10 cellular contexts compared by ENCODE assay signal in genomic region chr11:2791139-2791520, GRCh38.
DNase-seq lines count a peak whose midpoint lies in the region; ATAC-seq and TF ChIP-seq lines count a peak whose summit lies in the region.
"Had no signal": no experiment of that assay in that cellular context is flagged by ENCODE, and none has a peak within 500 bp of the region (broad histone marks: within the 10 kb centered on the region; RNA-seq: fewer than 3 reads in every experiment).

No MANE protein-coding gene starts in this region.

- H3K27me3 ChIP-seq in esophagus muscularis mucosa = no peaks in the 10 kb centered on the region
- H3K27me3 ChIP-seq in vagina = no peaks in the 10 kb centered on the region

- H3K36me3 Mint-ChIP-seq in natural killer cell (no peaks in the 10 kb centered on the region), osteocyte (ENCODE audit: unreplicated experiment) (peaks cover 2% of the 10 kb centered on the region)
- H3K36me3 Mint-ChIP-seq in natural killer cell treated with Interleukin-12 subunit alpha and Interleukin-12 subunit beta and Interleukin-15 and Interleukin-18, amount 100 ng/mL, for 72 hours = no peaks in the 10 kb centered on the region

- no peak for TF ChIP-seq CTCF in natural killer cell (IDR thresholded peaks at IDR 0.05)
- TF ChIP-seq CTCF in esophagus muscularis mucosa (IDR thresholded peaks at IDR 0.05) = no peak
- no peak for TF ChIP-seq CTCF in osteocyte (IDR thresholded peaks at IDR 0.05)
- TF ChIP-seq CTCF in vagina (IDR thresholded peaks at IDR 0.05) = no peak

- H3K4me3 ChIP-seq in esophagus muscularis mucosa (peak overlapping the region; percentile 55 to 63 (median 60)), vagina (peak overlapping the region; percentile 43 to 48)

- H3K4me1 ChIP-seq in esophagus muscularis mucosa (peaks cover 24 to 31% (median 26%) of the 10 kb centered on the region in 4 donors), vagina (peaks cover 12% of the 10 kb centered on the region)

- peak overlapping the region; percentile 68 for H3K4me3 Mint-ChIP-seq in natural killer cell
- H3K4me3 Mint-ChIP-seq in natural killer cell treated with Interleukin-12 subunit alpha and Interleukin-12 subunit beta and Interleukin-15 and Interleukin-18, amount 100 ng/mL, for 72 hours = no peak overlapping the region
- H3K4me3 Mint-ChIP-seq in osteocyte (ENCODE audit: unreplicated experiment) = no peak overlapping the region

- no peak for ATAC-seq in natural killer cell
- ATAC-seq in natural killer cell treated with Interleukin-12 subunit alpha and Interleukin-12 subunit beta and Interleukin-15 and Interleukin-18, amount 100 ng/mL, for 72 hours = no peak
- no peak for ATAC-seq in GM21737 (IDR thresholded peaks at IDR 0.05; ENCODE audit: unreplicated experiment)
- no peak for ATAC-seq in GM19328 (IDR thresholded peaks at IDR 0.05; ENCODE audit: unreplicated experiment)

- DNase-seq in natural killer cell (no peak), esophagus muscularis mucosa (ENCODE audit: extremely low spot score) (no peak), osteocyte (ENCODE audit: extremely low spot score, unreplicated experiment) (peak; percentile 82), vagina (ENCODE audit: extremely low spot score in 2 of 2) (no peak)
- no peak for DNase-seq in natural killer cell treated with Interleukin-12 subunit alpha and Interleukin-12 subunit beta and Interleukin-15 and Interleukin-18, amount 100 ng/mL, for 72 hours (ENCODE audit: low spot score)
- DNase-seq in activated CD4-positive, CD25-positive, alpha-beta regulatory T cell (lab: John Stamatoyannopoulos, UW) = no peak
- DNase-seq: NCI-H1048, SK-N-SH had no signal

- H3K9me3 ChIP-seq in esophagus muscularis mucosa = no peaks in the 10 kb centered on the region
- no peaks in the 10 kb centered on the region for H3K9me3 ChIP-seq in vagina
- H3K9me3 ChIP-seq: SK-N-SH had no signal

- no peak for TF ChIP-seq EP300 in esophagus muscularis mucosa (IDR thresholded peaks at IDR 0.05)

- H3K9me3 Mint-ChIP-seq in natural killer cell (no peaks in the 10 kb centered on the region), osteocyte (ENCODE audit: unreplicated experiment) (peaks cover 7% of the 10 kb centered on the region)
- no peaks in the 10 kb centered on the region for H3K9me3 Mint-ChIP-seq in natural killer cell treated with Interleukin-12 subunit alpha and Interleukin-12 subunit beta and Interleukin-15 and Interleukin-18, amount 100 ng/mL, for 72 hours

- no peak overlapping the region for H3K27ac Mint-ChIP-seq in natural killer cell
- H3K27ac Mint-ChIP-seq in natural killer cell treated with Interleukin-12 subunit alpha and Interleukin-12 subunit beta and Interleukin-15 and Interleukin-18, amount 100 ng/mL, for 72 hours = no peak overlapping the region
- H3K27ac Mint-ChIP-seq in osteocyte (ENCODE audit: unreplicated experiment) = no peak overlapping the region

- H3K27me3 Mint-ChIP-seq in natural killer cell (ENCODE audit: low read depth in 2 of 2) (peaks cover 17 to 32% of the 10 kb centered on the region in 2 donors), osteocyte (ENCODE audit: unreplicated experiment) (peaks cover 36% of the 10 kb centered on the region)
- H3K27me3 Mint-ChIP-seq in natural killer cell treated with Interleukin-12 subunit alpha and Interleukin-12 subunit beta and Interleukin-15 and Interleukin-18, amount 100 ng/mL, for 72 hours = peaks cover 12 to 26% of the 10 kb centered on the region in 2 donors

- H3K4me1 Mint-ChIP-seq in natural killer cell = peaks cover 0 to 6% of the 10 kb centered on the region in 2 donors
- H3K4me1 Mint-ChIP-seq in natural killer cell treated with Interleukin-12 subunit alpha and Interleukin-12 subunit beta and Interleukin-15 and Interleukin-18, amount 100 ng/mL, for 72 hours (ENCODE audit: low read depth in 2 of 2) = peaks cover 0 to 2% of the 10 kb centered on the region in 2 donors
- no peaks in the 10 kb centered on the region for H3K4me1 Mint-ChIP-seq in osteocyte (ENCODE audit: unreplicated experiment)

- no peak for TF ChIP-seq POLR2A in esophagus muscularis mucosa (IDR thresholded peaks at IDR 0.05; ENCODE audit: low read depth)
- no peak for TF ChIP-seq POLR2A in vagina (IDR thresholded peaks at IDR 0.05)

- no peaks in the 10 kb centered on the region for H3K36me3 ChIP-seq in esophagus muscularis mucosa
- H3K36me3 ChIP-seq in vagina = no peaks in the 10 kb centered on the region

- peak overlapping the region in 2 of 4 donors; percentile 75 to 82 for H3K27ac ChIP-seq in esophagus muscularis mucosa (replicated peaks in 1 of 4)
- no peak overlapping the region for H3K27ac ChIP-seq in vagina

- WGBS in esophagus muscularis mucosa = 25% methylated on average over 2 of the region's 20 CpGs

- intact Hi-C loops in natural killer cell (cut with micrococcal nuclease) = no loop called here
- intact Hi-C loops in esophagus muscularis mucosa (cut with DNase I) = loop anchor here (5.0 kb wide), 1 partner anchor 91 kb away; no protein-coding TSS in a partner anchor
- intact Hi-C loops in vagina (cut with DNase I) = no loop called here
